3 cellular contexts compared by ENCODE assay signal in genomic region chr16:57596234-57596633, GRCh38. TPM values are rescaled to one million over a fixed set of nuclear protein-coding genes. Genes with fewer than 3 reads are reported as not detected.
"Had no signal": no experiment of that assay in that cellular context is flagged by ENCODE, and none has a peak within 500 bp of the region (broad histone marks: within the 10 kb centered on the region; RNA-seq: fewer than 3 reads in every experiment).

No MANE protein-coding gene starts in this region.

RNA-seq across cellular contexts. Expression of gene ADGRG5, which starts 53.8 kb away (rescaled TPM):
- total RNA-seq: mammary epithelial cell, myocyte, osteoblast had no signal
- polyA plus RNA-seq: mammary epithelial cell had no signal
